Comparison of ENCODE assay signal across 22 cellular contexts in the genomic region with DNA sequence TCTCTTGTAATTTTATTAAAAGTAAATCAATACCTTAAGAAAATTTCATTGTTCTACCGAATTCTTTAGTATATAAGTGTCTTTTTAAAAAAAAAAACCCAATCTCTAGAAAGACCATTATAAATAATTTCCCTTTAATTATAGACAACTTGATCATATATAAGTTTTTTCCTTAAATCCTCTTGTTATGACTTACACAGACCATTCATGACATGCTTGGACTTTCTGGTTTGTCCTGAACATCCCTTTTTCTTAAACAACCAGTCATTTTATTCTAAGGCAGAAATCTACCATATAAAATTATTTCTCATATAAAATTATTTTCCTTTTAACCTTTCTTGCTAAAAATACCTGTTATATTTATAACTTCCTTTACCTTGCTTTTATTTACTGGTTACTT. TPM values are rescaled to one million over a fixed set of nuclear protein-coding genes. Genes with fewer than 3 reads are reported as not detected.
A peak's percentile ranks its signal among the peaks of the same experiment; 100 is the strongest.
DNase-seq lines count a peak whose midpoint lies in the region; ATAC-seq, FAIRE-seq and TF ChIP-seq lines count a peak whose summit lies in the region.
"Had no signal": no experiment of that assay in that cellular context is flagged by ENCODE, and none has a peak within 500 bp of the region (broad histone marks: within the 10 kb centered on the region; RNA-seq: fewer than 3 reads in every experiment).

No MANE protein-coding gene starts in this region.

- ATAC-seq in GM21825 (IDR thresholded peaks at IDR 0.05; ENCODE audit: unreplicated experiment) = no peak
- ATAC-seq in HG02623 (IDR thresholded peaks at IDR 0.05; ENCODE audit: unreplicated experiment) = no peak
- ATAC-seq: natural killer cell treated with Interleukin-12 subunit alpha and Interleukin-12 subunit beta and Interleukin-15 and Interleukin-18, amount 100 ng/mL, for 72 hours; psoas muscle; stimulated activated memory B cell treated with anti-CD40 and anti-IgM and Interleukin-4, amounts not matched to agents 10 μg/mL and 1 μg/mL and 100 μg/mL, for 72 hours had no signal

- H3K36me3 ChIP-seq in HEK293 (ENCODE audit: control insufficient read depth in 2 of 2, insufficient read depth in 1 of 2, low read length in 2 of 2) = peaks cover 0 to 3% of the 10 kb centered on the region in 2 experiments; a peak in 1 of 3 replicates
- H3K36me3 ChIP-seq: tibial nerve had no signal

- peaks cover 4% of the 10 kb centered on the region for H3K4me1 Mint-ChIP-seq in osteocyte (ENCODE audit: unreplicated experiment)
- H3K4me1 Mint-ChIP-seq: activated naive CD8-positive, alpha-beta T cell treated with anti-CD3 and anti-CD28 coated beads, Interleukin-2, amount 10 ng/mL, durations not matched to agents 7 days and 5 days; memory B cell; stimulated activated memory B cell treated with anti-CD40 and anti-IgM and Interleukin-4, amounts not matched to agents 10 μg/mL and 1 μg/mL and 100 μg/mL, for 72 hours had no signal

- no peak for FAIRE-seq in RCC 7860 (lab: Jason Lieb, UNC)

- DNase-seq in ACHN (peak; percentile 24), RCC 7860 (ENCODE audit: low spot score) (peak; percentile 21), erythroblast (lab: John Stamatoyannopoulos, UW) (peak; percentile 72 to 80), osteocyte (ENCODE audit: extremely low spot score, unreplicated experiment) (no peak)
- no peak for DNase-seq in central memory CD4-positive, alpha-beta T cell
- DNase-seq: activated CD4-positive, alpha-beta memory T cell treated with anti-CD3 and anti-CD28 coated beads for 36 hours; activated naive CD8-positive, alpha-beta T cell treated with anti-CD3 and anti-CD28 coated beads, Interleukin-2, amount 10 ng/mL, durations not matched to agents 7 days and 5 days; activated T-cell treated with anti-CD3 and anti-CD28 coated beads, Interleukin-2, amount 50 U/mL, for 48 hours; cerebellar nuclear complex; DMS79; HCEC 1CT; NCI-H1105 treated with DMSO at 0.1 percent for 48 hours; PC-9; psoas muscle had no signal

- no peak for TF ChIP-seq CTCF in HEK293 (tag by site-specific recombination; IDR thresholded peaks at IDR 0.05)
- TF ChIP-seq CTCF in osteocyte (IDR thresholded peaks at IDR 0.05) = no peak

- POLR2A ChIA-PET in HEK293 (lab: Yijun Ruan, JAX) = no interaction called here

- in situ Hi-C loops in ACHN (cut with HindIII; ENCODE audit: low pct_ligation_motif_present, low pct_unique_long_range_greater_than_20kb, low sequenced_read_pairs) = no loop called here

- CTCF ChIA-PET in HEK293 (lab: Yijun Ruan, JAX) = no interaction called here

- no peak overlapping the region for H3K27ac ChIP-seq in HEK293 (ENCODE audit: extremely low read depth, low read depth, low read length)
- H3K27ac ChIP-seq: BLaER1, PC-9, psoas muscle, tibial nerve had no signal

- no peaks in the 10 kb centered on the region for H3K27me3 Mint-ChIP-seq in osteocyte (ENCODE audit: unreplicated experiment)
- H3K27me3 Mint-ChIP-seq: activated CD4-positive, alpha-beta memory T cell treated with anti-CD3 and anti-CD28 coated beads for 36 hours; memory B cell; natural killer cell treated with Interleukin-12 subunit alpha and Interleukin-12 subunit beta and Interleukin-15 and Interleukin-18, amount 100 ng/mL, for 72 hours; stimulated activated memory B cell treated with anti-CD40 and anti-IgM and Interleukin-4, amounts not matched to agents 10 μg/mL and 1 μg/mL and 100 μg/mL, for 72 hours had no signal

- H3K4me3 Mint-ChIP-seq in osteocyte (ENCODE audit: unreplicated experiment) = no peak overlapping the region
- H3K4me3 Mint-ChIP-seq: activated CD4-positive, alpha-beta memory T cell treated with anti-CD3 and anti-CD28 coated beads for 36 hours; activated naive CD8-positive, alpha-beta T cell treated with anti-CD3 and anti-CD28 coated beads, Interleukin-2, amount 10 ng/mL, durations not matched to agents 7 days and 5 days; memory B cell; natural killer cell treated with Interleukin-12 subunit alpha and Interleukin-12 subunit beta and Interleukin-15 and Interleukin-18, amount 100 ng/mL, for 72 hours; stimulated activated memory B cell treated with anti-CD40 and anti-IgM and Interleukin-4, amounts not matched to agents 10 μg/mL and 1 μg/mL and 100 μg/mL, for 72 hours had no signal

- H3K27ac Mint-ChIP-seq in osteocyte (ENCODE audit: unreplicated experiment) = no peak overlapping the region
- H3K27ac Mint-ChIP-seq: activated CD4-positive, alpha-beta memory T cell treated with anti-CD3 and anti-CD28 coated beads for 36 hours; activated naive CD8-positive, alpha-beta T cell treated with anti-CD3 and anti-CD28 coated beads, Interleukin-2, amount 10 ng/mL, durations not matched to agents 7 days and 5 days; memory B cell; natural killer cell treated with Interleukin-12 subunit alpha and Interleukin-12 subunit beta and Interleukin-15 and Interleukin-18, amount 100 ng/mL, for 72 hours; stimulated activated memory B cell treated with anti-CD40 and anti-IgM and Interleukin-4, amounts not matched to agents 10 μg/mL and 1 μg/mL and 100 μg/mL, for 72 hours had no signal

- H3K4me3 ChIP-seq in HEK293 (ENCODE audit: low read depth, low read length) = no peak overlapping the region
- H3K4me3 ChIP-seq: BLaER1, PC-9, psoas muscle, tibial nerve had no signal

- H3K36me3 Mint-ChIP-seq in osteocyte (ENCODE audit: unreplicated experiment) = peaks cover 23% of the 10 kb centered on the region

- H3K9me3 Mint-ChIP-seq in osteocyte (ENCODE audit: unreplicated experiment) = peaks cover 18% of the 10 kb centered on the region

- H3K4me1 ChIP-seq in HEK293 (ENCODE audit: control insufficient read depth, insufficient read depth, low read length) = no peaks in the 10 kb centered on the region
- H3K4me1 ChIP-seq: BLaER1, psoas muscle had no signal

- no peak for TF ChIP-seq POLR2A in erythroblast (IDR thresholded peaks at IDR 0.05; ENCODE audit: low read length)

- no peaks in the 10 kb centered on the region for H3K9me3 ChIP-seq in HEK293 (ENCODE audit: control insufficient read depth, insufficient read depth, low read depth, low read length)

TF ChIP-seq in HEK293, 187 proteins besides CTCF, POLR2A, EP300 and RAD21 (continues in another document):
- TF ChIP-seq ZNF670 (tag by site-specific recombination; IDR thresholded peaks at IDR 0.05; ENCODE audit: low read depth) (no peak), ZNF510 (tag by site-specific recombination; IDR thresholded peaks at IDR 0.05; ENCODE audit: insufficient replicate concordance) (peak; percentile 22), SETDB1 (IDR thresholded peaks at IDR 0.05; ENCODE audit: insufficient read length, low read length) (peak; percentile 99)
- TF ChIP-seq, protein P1, sequence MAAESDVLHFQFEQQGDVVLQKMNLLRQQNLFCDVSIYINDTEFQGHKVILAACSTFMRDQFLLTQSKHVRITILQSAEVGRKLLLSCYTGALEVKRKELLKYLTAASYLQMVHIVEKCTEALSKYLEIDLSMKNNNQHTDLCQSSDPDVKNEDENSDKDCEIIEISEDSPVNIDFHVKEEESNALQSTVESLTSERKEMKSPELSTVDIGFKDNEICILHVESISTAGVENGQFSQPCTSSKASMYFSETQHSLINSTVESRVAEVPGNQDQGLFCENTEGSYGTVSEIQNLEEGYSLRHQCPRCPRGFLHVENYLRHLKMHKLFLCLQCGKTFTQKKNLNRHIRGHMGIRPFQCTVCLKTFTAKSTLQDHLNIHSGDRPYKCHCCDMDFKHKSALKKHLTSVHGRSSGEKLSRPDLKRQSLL (tag by site-specific recombination; IDR thresholded peaks at IDR 0.05) = no peak
- TF ChIP-seq, protein P2, sequence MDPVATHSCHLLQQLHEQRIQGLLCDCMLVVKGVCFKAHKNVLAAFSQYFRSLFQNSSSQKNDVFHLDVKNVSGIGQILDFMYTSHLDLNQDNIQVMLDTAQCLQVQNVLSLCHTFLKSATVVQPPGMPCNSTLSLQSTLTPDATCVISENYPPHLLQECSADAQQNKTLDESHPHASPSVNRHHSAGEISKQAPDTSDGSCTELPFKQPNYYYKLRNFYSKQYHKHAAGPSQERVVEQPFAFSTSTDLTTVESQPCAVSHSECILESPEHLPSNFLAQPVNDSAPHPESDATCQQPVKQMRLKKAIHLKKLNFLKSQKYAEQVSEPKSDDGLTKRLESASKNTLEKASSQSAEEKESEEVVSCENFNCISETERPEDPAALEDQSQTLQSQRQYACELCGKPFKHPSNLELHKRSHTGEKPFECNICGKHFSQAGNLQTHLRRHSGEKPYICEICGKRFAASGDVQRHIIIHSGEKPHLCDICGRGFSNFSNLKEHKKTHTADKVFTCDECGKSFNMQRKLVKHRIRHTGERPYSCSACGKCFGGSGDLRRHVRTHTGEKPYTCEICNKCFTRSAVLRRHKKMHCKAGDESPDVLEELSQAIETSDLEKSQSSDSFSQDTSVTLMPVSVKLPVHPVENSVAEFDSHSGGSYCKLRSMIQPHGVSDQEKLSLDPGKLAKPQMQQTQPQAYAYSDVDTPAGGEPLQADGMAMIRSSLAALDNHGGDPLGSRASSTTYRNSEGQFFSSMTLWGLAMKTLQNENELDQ (tag by site-specific recombination; IDR thresholded peaks at IDR 0.05; ENCODE audit: low read depth) = no peak
- TF ChIP-seq, protein P3, sequence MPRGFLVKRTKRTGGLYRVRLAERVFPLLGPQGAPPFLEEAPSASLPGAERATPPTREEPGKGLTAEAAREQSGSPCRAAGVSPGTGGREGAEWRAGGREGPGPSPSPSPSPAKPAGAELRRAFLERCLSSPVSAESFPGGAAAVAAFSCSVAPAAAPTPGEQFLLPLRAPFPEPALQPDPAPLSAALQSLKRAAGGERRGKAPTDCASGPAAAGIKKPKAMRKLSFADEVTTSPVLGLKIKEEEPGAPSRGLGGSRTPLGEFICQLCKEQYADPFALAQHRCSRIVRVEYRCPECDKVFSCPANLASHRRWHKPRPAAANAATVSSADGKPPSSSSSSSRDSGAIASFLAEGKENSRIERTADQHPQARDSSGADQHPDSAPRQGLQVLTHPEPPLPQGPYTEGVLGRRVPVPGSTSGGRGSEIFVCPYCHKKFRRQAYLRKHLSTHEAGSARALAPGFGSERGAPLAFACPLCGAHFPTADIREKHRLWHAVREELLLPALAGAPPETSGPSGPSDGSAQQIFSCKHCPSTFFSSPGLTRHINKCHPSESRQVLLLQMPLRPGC (tag by site-specific recombination; IDR thresholded peaks at IDR 0.05) = no peak

RNA-seq across cellular contexts. Expression of a gene that starts 15.4 kb away (rescaled TPM):
- 22.1 and 22.3 TPM in 2 replicates for total RNA-seq in osteocyte

Comparison
In these comparisons a context has a peak if more than half of its experiments do, and no peak if none do; other contexts are left out.
1. DNase-seq: peak in ACHN (single experiment), RCC 7860 (single experiment) and erythroblast (2 of 2); none in central memory CD4-positive, alpha-beta T cell (single experiment) and osteocyte (single experiment).